ENCODE assay signal across 9 cellular contexts in genomic region chr5:173057062-173057924, GRCh38. TPM values are rescaled to one million over a fixed set of nuclear protein-coding genes. Genes with fewer than 3 reads are reported as not detected.
DNase-seq lines count a peak whose midpoint lies in the region; ATAC-seq, FAIRE-seq and TF ChIP-seq lines count a peak whose summit lies in the region.
"Had no signal": no experiment of that assay in that cellular context is flagged by ENCODE, and none has a peak within 500 bp of the region (broad histone marks: within the 10 kb centered on the region; RNA-seq: fewer than 3 reads in every experiment).

No MANE protein-coding gene starts in this region.

- peak overlapping the region; percentile 91 for H3K9ac ChIP-seq in keratinocyte (ENCODE audit: control insufficient read depth, extremely low read depth, insufficient read depth, low read length)

- no peaks in the 10 kb centered on the region for H3K9me1 ChIP-seq in keratinocyte (ENCODE audit: control insufficient read depth, extremely low read depth, insufficient read depth, low read length)

- TF ChIP-seq CTCF in keratinocyte (optimal IDR thresholded peaks at IDR 0.05 in 1 of 3, IDR thresholded peaks at IDR 0.05 in 1 of 3, conservative IDR thresholded peaks at IDR 0.05 in 1 of 3; ENCODE audit: extremely low read depth in 1 of 3, insufficient read depth in 2 of 3, low read length in 3 of 3): no peak

- H3K4me1 ChIP-seq in keratinocyte (ENCODE audit: control insufficient read depth, extremely low read depth, insufficient read depth, low read length): peaks cover 20% of the 10 kb centered on the region

- H3K9me3 ChIP-seq in keratinocyte (ENCODE audit: control insufficient read depth, low read depth, low read length): no peaks in the 10 kb centered on the region

- H2AFZ ChIP-seq in keratinocyte (ENCODE audit: control insufficient read depth, low read length): peak overlapping the region; percentile 90

- peak overlapping the region; percentile 91 for H3K27ac ChIP-seq in keratinocyte (ENCODE audit: control insufficient read depth, insufficient read depth, low read length)

- H3K36me3 ChIP-seq in keratinocyte (ENCODE audit: control insufficient read depth in 2 of 2, extremely low read depth in 1 of 2, insufficient read depth in 2 of 2, low read length in 2 of 2): no peaks in the 10 kb centered on the region

- peak overlapping the region; percentile 90 for H3K4me2 ChIP-seq in keratinocyte (ENCODE audit: control insufficient read depth, extremely low read depth, insufficient read depth, low read depth, low read length)

- H3K4me3 ChIP-seq in keratinocyte (ENCODE audit: control insufficient read depth in 2 of 3, extremely low read depth in 1 of 3, insufficient read depth in 2 of 3, low read depth in 1 of 3, low read length in 3 of 3): peak overlapping the region; percentile 65 to 91 (median 87)

- dilution Hi-C loops in keratinocyte (cut with MboI; ENCODE audit: extremely low pct_ligation_motif_present, low sequenced_read_pairs): no loop called here

- H4K20me1 ChIP-seq in keratinocyte (ENCODE audit: control insufficient read depth, extremely low read depth, insufficient read depth, low read length): no peaks in the 10 kb centered on the region

- ATAC-seq in GM19043 (IDR thresholded peaks at IDR 0.05; ENCODE audit: low read depth, unreplicated experiment) (peak; percentile 78), HG03354 (IDR thresholded peaks at IDR 0.05; ENCODE audit: poor library complexity, severe bottlenecking, unreplicated experiment) (peak; percentile 84)
- peak; percentile 89 for ATAC-seq in activated CD4-positive, CD25-positive, alpha-beta regulatory T cell treated with anti-CD3 and anti-CD28 coated beads, Interleukin-2, amount 50 U/mL, for 24 hours

- H3K27me3 ChIP-seq in keratinocyte (ENCODE audit: control insufficient read depth, extremely low read depth, insufficient read depth, low read length): no peaks in the 10 kb centered on the region

- H3K79me2 ChIP-seq in keratinocyte (ENCODE audit: control insufficient read depth, insufficient read depth, low read length): peaks cover 3% of the 10 kb centered on the region

- FAIRE-seq in keratinocyte (lab: Jason Lieb, UNC): no peak
- FAIRE-seq: colon had no signal

- DNase-seq in AG20443 (ENCODE audit: low spot score): peak; percentile 99
- DNase-seq in NCI-H446 (lab: John Stamatoyannopoulos, UW): peak; percentile 91 to 97
- peak; percentile 98 for DNase-seq in cerebellar cortex (ENCODE audit: low spot score)
- peak; percentile 75 for DNase-seq in keratinocyte (ENCODE audit: low read depth, low spot score)
- peak; percentile 97 to 99 (median 98) for DNase-seq in stimulated activated CD4-positive, alpha-beta T cell treated with anti-CD3 and anti-CD28 coated beads, Interleukin-12 subunit alpha, Interleukin-12 subunit beta, amount 100 ng/mL, for 48 hours (ENCODE audit: low read depth in 2 of 3, low spot score in 1 of 3)

RNA-seq across cellular contexts. Expression of gene CREBRF, which starts 1.1 kb away (rescaled TPM):
- polyA plus RNA-seq in keratinocyte: 1.8 to 5.0 TPM (median 4.1 TPM) in 3 replicates
- polyA plus RNA-seq in keratinocyte (2011; ENCODE audit: low read depth): 19.5 TPM
- polyA plus RNA-seq in keratinocyte (2011; cell fraction: cytosol; rRNA removed): 1.5 and 2.3 TPM in 2 replicates
- polyA plus RNA-seq in keratinocyte (2011; cell fraction: nucleus; rRNA removed): 7.1 and 8.1 TPM in 2 replicates
- polyA plus RNA-seq in keratinocyte (2012; ENCODE audit: low replicate concordance): 1.6 and 10.2 TPM in 2 replicates
- polyA minus RNA-seq in keratinocyte: 5.5 to 15.1 TPM (median 8.2 TPM) in 3 replicates
- polyA minus RNA-seq in keratinocyte (2011; cell fraction: cytosol; rRNA and poly(A)+ RNA removed): 1.5 TPM
- 9.3 and 19.5 TPM in 2 replicates for polyA minus RNA-seq in keratinocyte (2011; cell fraction: nucleus; rRNA and poly(A)+ RNA removed)

Comparison
In these comparisons a context has a peak if more than half of its experiments do, and no peak if none do; other contexts are left out.
1. Peak in every context shown above with its lines: DNase-seq, ATAC-seq, H3K4me3 ChIP-seq and H3K27ac ChIP-seq.